ENCODE assay signal across 29 cellular contexts in the genomic region with DNA sequence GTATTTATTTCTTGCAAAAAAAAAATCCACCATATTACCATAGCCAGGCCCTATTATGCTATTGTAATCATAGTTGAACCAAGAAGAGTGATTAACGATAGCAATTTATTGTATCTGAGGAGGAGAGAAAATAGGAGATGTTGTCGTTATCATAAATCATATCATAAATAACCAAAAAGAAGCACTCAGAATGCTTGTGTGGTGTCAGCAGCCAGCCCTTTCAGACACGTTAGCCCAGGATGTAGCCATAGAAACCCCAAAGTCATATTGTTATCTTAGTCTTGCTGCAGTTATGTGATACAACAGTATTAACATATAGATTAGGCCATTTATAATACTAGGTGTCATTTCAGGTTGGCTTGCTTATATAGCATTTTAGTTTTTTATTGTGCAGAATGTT.
"Had no signal": no experiment of that assay in that cellular context is flagged by ENCODE, and none has a peak within 500 bp of the region (broad histone marks: within the 10 kb centered on the region; RNA-seq: fewer than 3 reads in every experiment).

No MANE protein-coding gene starts in this region.

- H3K36me3 ChIP-seq: brain microvascular endothelial cell had no signal

- H2AFZ ChIP-seq: PC-9 had no signal

- H3K9ac ChIP-seq: KMS-11 had no signal

- DNase-seq: activated CD4-positive, alpha-beta T cell treated with anti-CD3 and anti-CD28 coated beads for 36 hours; activated CD4-positive, alpha-beta T cell treated with anti-CD3 and anti-CD28 coated beads, Interleukin-2, amount 10 ng/mL, durations not matched to agents 7 days and 5 days; activated CD4-positive, alpha-beta T cell treated with anti-CD3 and anti-CD28 coated beads, Interleukin-2, amount 50 U/mL, for 48 hours; activated CD8-positive, alpha-beta T cell treated with anti-CD3 and anti-CD28 coated beads, Interleukin-2, amount 10 ng/mL, durations not matched to agents 7 days and 5 days; activated naive CD4-positive, alpha-beta T cell treated with anti-CD3 and anti-CD28 coated beads, Interleukin-2, amount 50 U/mL, for 16 hours; activated naive CD8-positive, alpha-beta T cell treated with anti-CD3 and anti-CD28 coated beads for 36 hours; activated T-cell treated with anti-CD3 and anti-CD28 coated beads, Interleukin-2, amount 50 U/mL, for 24 hours; amniotic stem cell; aorta; brain microvascular endothelial cell; central memory CD4-positive, alpha-beta T cell; MM.1S; NCI-H1092 treated with DMSO at 0.1 percent for 48 hours; NCI-H1694; NCI-H1930; NCI-H2081 treated with DMSO at 0.1 percent for 48 hours; NCI-H226; NCI-H446 treated with DMSO at 0.1 percent for 48 hours; NCI-H524; PC-9; SIG-M5; T-cell; T-helper 17 cell; T-helper 9 cell had no signal

- ATAC-seq: activated CD4-positive, CD25-positive, alpha-beta regulatory T cell treated with anti-CD3 and anti-CD28 coated beads, Interleukin-2, amount 50 U/mL, for 24 hours; activated CD8-positive, alpha-beta T cell treated with anti-CD3 and anti-CD28 coated beads, Interleukin-2, amount 10 ng/mL, durations not matched to agents 7 days and 5 days; Right ventricle myocardium inferior; T-cell; T-helper 17 cell; WTC11 had no signal

- H3K4me3 ChIP-seq: PC-9 had no signal

- H3K27ac ChIP-seq: brain microvascular endothelial cell, KMS-11, PC-9, RWPE1 had no signal

- H3K4me2 ChIP-seq: KMS-11, PC-9 had no signal

- H3K27me3 ChIP-seq: brain microvascular endothelial cell had no signal
